ENCODE assay signal across 8 cellular contexts in the genomic region with DNA sequence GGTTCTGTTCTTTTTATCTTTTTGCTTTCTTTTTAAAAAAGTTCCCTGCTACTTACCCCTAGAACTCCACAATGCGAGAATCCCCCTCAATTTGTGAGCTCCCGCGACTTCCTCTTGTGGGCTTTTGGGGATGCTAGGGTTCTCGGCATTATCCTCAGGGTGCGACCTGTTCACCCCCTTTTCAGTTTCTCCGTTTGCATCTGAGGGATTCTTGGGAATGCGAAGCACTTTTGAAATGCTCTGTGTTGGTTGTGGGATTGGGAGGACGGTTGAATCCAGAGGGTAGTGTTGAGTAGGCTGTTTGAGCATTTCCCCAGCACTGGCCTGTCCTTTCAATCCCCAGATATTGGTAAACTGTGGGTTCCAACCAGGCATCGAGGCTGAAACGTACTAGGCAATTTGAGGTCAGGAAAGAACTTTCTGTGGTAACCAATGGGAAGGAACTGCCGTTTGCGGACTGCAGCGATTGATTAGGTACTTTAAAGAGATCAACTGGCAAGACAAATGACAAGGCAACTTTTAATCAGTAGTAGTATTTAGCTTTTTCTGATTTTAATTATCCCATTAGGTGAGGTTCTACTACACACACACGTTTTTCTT. TPM values are rescaled to one million over a fixed set of nuclear protein-coding genes. Genes with fewer than 3 reads are reported as not detected.
DNase-seq lines count a peak whose midpoint lies in the region; ATAC-seq and TF ChIP-seq lines count a peak whose summit lies in the region.

No MANE protein-coding gene starts in this region.

- intact Hi-C loops in thyroid gland (cut with DNase I), result no loop called here

- H3K27ac Mint-ChIP-seq in activated CD4-positive, alpha-beta T cell treated with anti-CD3 and anti-CD28 coated beads, Interleukin-2, amount 10 ng/mL, durations not matched to agents 7 days and 5 days, result peak overlapping the region; percentile 99

- DNase-seq in activated CD4-positive, alpha-beta T cell treated with anti-CD3 and anti-CD28 coated beads, Interleukin-2, amount 10 ng/mL, durations not matched to agents 7 days and 5 days, result peak; percentile 23
- no peak for DNase-seq in activated CD4-positive, alpha-beta T cell treated with anti-CD3 and anti-CD28 coated beads for 4 hours
- DNase-seq in NOMO-1 treated with DMSO at 0.1 percent for 48 hours (lab: John Stamatoyannopoulos, UW; ENCODE audit: unreplicated experiment) (peak; percentile 82), brain pericyte (ENCODE audit: low read depth, low spot score) (peak; percentile 5), left lobe of liver (ENCODE audit: low spot score) (no peak), thyroid gland (peak in 1 of 2 donors; percentile 5), kidney tubule cell (ENCODE audit: low spot score) (no peak)

- POLR2A ChIA-PET in activated CD4-positive, alpha-beta T cell treated with anti-CD3 and anti-CD28 coated beads, Interleukin-2, amount 10 ng/mL, durations not matched to agents 7 days and 5 days (lab: Charles Lee), result interaction anchor here (0.5 to 0.7 kb wide), 7 partner anchors 8 to 1792 kb away, joined by 3 to 6 read pairs (median 4); no protein-coding TSS in a partner anchor

- H3K36me3 Mint-ChIP-seq in activated CD4-positive, alpha-beta T cell treated with anti-CD3 and anti-CD28 coated beads, Interleukin-2, amount 10 ng/mL, durations not matched to agents 7 days and 5 days (ENCODE audit: low read depth), result peaks cover 26% of the 10 kb centered on the region

- H3K27me3 Mint-ChIP-seq in activated CD4-positive, alpha-beta T cell treated with anti-CD3 and anti-CD28 coated beads, Interleukin-2, amount 10 ng/mL, durations not matched to agents 7 days and 5 days, result no peaks in the 10 kb centered on the region

- WGBS in thyroid gland, 2 donors, result 4 to 5% methylated on average over 14 of the region's 14 CpGs

- peak overlapping the region; percentile 98 for H3K4me3 Mint-ChIP-seq in activated CD4-positive, alpha-beta T cell treated with anti-CD3 and anti-CD28 coated beads, Interleukin-2, amount 10 ng/mL, durations not matched to agents 7 days and 5 days

- CTCF ChIA-PET in activated CD4-positive, alpha-beta T cell treated with anti-CD3 and anti-CD28 coated beads, Interleukin-2, amount 10 ng/mL, durations not matched to agents 7 days and 5 days (lab: Charles Lee), result no interaction called here

- peaks cover 7% of the 10 kb centered on the region in 2 donors for H3K4me1 ChIP-seq in thyroid gland

- H3K4me3 ChIP-seq in thyroid gland (replicated peaks in 1 of 3), result peak overlapping the region in 2 of 3 donors; percentile 58 to 87

- peak overlapping the region; percentile 26 to 60 (median 59) for H3K27ac ChIP-seq in thyroid gland

- ATAC-seq in HG02678 (IDR thresholded peaks at IDR 0.05; ENCODE audit: unreplicated experiment) (peak; percentile 1), left lobe of liver (peak; percentile 10)

- TF ChIP-seq CTCF in thyroid gland (IDR thresholded peaks at IDR 0.05), result no peak

- H3K9me3 Mint-ChIP-seq in activated CD4-positive, alpha-beta T cell treated with anti-CD3 and anti-CD28 coated beads, Interleukin-2, amount 10 ng/mL, durations not matched to agents 7 days and 5 days, result no peaks in the 10 kb centered on the region

- no peak for TF ChIP-seq POLR2A in thyroid gland (IDR thresholded peaks at IDR 0.05)

- H3K4me1 Mint-ChIP-seq in activated CD4-positive, alpha-beta T cell treated with anti-CD3 and anti-CD28 coated beads, Interleukin-2, amount 10 ng/mL, durations not matched to agents 7 days and 5 days, result peaks cover 44% of the 10 kb centered on the region

- no peaks in the 10 kb centered on the region for H3K27me3 ChIP-seq in thyroid gland

- no peaks in the 10 kb centered on the region for H3K9me3 ChIP-seq in thyroid gland

- no peaks in the 10 kb centered on the region for H3K36me3 ChIP-seq in thyroid gland

RNA-seq across cellular contexts. Expression of a gene that starts 0.4 kb away (rescaled TPM):
- 10 to 100 TPM in 1 of 2 experiments, 1 to 10 TPM in 1; 9.5 to 11.6 TPM for total RNA-seq in activated CD4-positive, alpha-beta T cell treated with anti-CD3 and anti-CD28 coated beads, Interleukin-2, amount 10 ng/mL, durations not matched to agents 7 days and 5 days
- total RNA-seq in left lobe of liver, result 1.8 TPM
- total RNA-seq in thyroid gland, result 10 to 100 TPM in 1 of 4 donors, 1 to 10 TPM in 3; 6.7 to 11.6 (median 9.1) TPM

RNA-seq across cellular contexts. Expression of a gene that starts 0.6 kb away (rescaled TPM):
- 10 to 100 TPM; 61.0 to 69.1 TPM for total RNA-seq in activated CD4-positive, alpha-beta T cell treated with anti-CD3 and anti-CD28 coated beads, Interleukin-2, amount 10 ng/mL, durations not matched to agents 7 days and 5 days
- 46.1 TPM for total RNA-seq in left lobe of liver
- total RNA-seq in thyroid gland, result 10 to 100 TPM; 38.2 to 51.1 (median 49.2) TPM

Comparison
In these comparisons a context has a peak if more than half of its experiments do, and no peak if none do; other contexts are left out.
1. DNase-seq: peak in activated CD4-positive, alpha-beta T cell treated with anti-CD3 and anti-CD28 coated beads, Interleukin-2, amount 10 ng/mL, durations not matched to agents 7 days and 5 days (single experiment), NOMO-1 treated with DMSO at 0.1 percent for 48 hours (single experiment) and brain pericyte (single experiment); none in activated CD4-positive, alpha-beta T cell treated with anti-CD3 and anti-CD28 coated beads for 4 hours (0 of 2), left lobe of liver (single experiment) and kidney tubule cell (single experiment).